Comparison of ENCODE assay signal across 18 cellular contexts in genomic region chr6:152135755-152136448, GRCh38.
DNase-seq lines count a peak whose midpoint lies in the region; ATAC-seq and TF ChIP-seq lines count a peak whose summit lies in the region.
"Had no signal": no experiment of that assay in that cellular context is flagged by ENCODE, and none has a peak within 500 bp of the region (broad histone marks: within the 10 kb centered on the region; RNA-seq: fewer than 3 reads in every experiment).

No MANE protein-coding gene starts in this region.

- no peaks in the 10 kb centered on the region for H3K27me3 ChIP-seq in CD4-positive, CD25-positive, alpha-beta regulatory T cell (ENCODE audit: control insufficient read depth, insufficient read depth, low read length)
- H3K27me3 ChIP-seq in endocrine pancreas (ENCODE audit: control insufficient read depth, insufficient read depth, low read length): no peaks in the 10 kb centered on the region
- no peaks in the 10 kb centered on the region for H3K27me3 ChIP-seq in endodermal cell (ENCODE audit: control insufficient read depth, insufficient read depth, low read length, poor library complexity, severe bottlenecking)
- H3K27me3 ChIP-seq: cardiac muscle cell, heart left ventricle had no signal

- WGBS in endodermal cell (ENCODE audit: insufficient coverage in 1 of 2, insufficient read length in 1 of 2), 2 experiments: 92 to 94% methylated on average over 8 of the region's 8 CpGs

- no peak overlapping the region for H3K4me3 Mint-ChIP-seq in CD4-positive, CD25-positive, alpha-beta regulatory T cell
- H3K4me3 Mint-ChIP-seq in endodermal cell: no peak overlapping the region
- H3K4me3 Mint-ChIP-seq: activated CD4-positive, alpha-beta T cell treated with anti-CD3 and anti-CD28 coated beads, Interleukin-2, amount 10 ng/mL, durations not matched to agents 24 days and 14 days; activated T-cell treated with anti-CD3 and anti-CD28 coated beads, Interleukin-2, amount 50 U/mL, for 24 hours; mesothelial cell of epicardium had no signal

- peak overlapping the region; percentile 55 to 92 (median 59) for H3K27ac Mint-ChIP-seq in CD4-positive, CD25-positive, alpha-beta regulatory T cell
- H3K27ac Mint-ChIP-seq in endodermal cell: no peak overlapping the region
- H3K27ac Mint-ChIP-seq: activated CD4-positive, alpha-beta T cell treated with anti-CD3 and anti-CD28 coated beads, Interleukin-2, amount 10 ng/mL, durations not matched to agents 24 days and 14 days; mesothelial cell of epicardium had no signal

- H3K4me3 ChIP-seq in CD4-positive, CD25-positive, alpha-beta regulatory T cell (ENCODE audit: low read depth, low read length): no peak overlapping the region
- peak overlapping the region; percentile 7 for H3K4me3 ChIP-seq in endocrine pancreas (ENCODE audit: control insufficient read depth, insufficient read depth, low read length)
- no peak overlapping the region for H3K4me3 ChIP-seq in endodermal cell (ENCODE audit: low read length)
- H3K4me3 ChIP-seq: cardiac muscle cell, heart left ventricle, SK-N-MC had no signal

- DNase-seq in CD4-positive, CD25-positive, alpha-beta regulatory T cell: no peak
- DNase-seq in DMS53 treated with DMSO at 0.1 percent for 48 hours (lab: John Stamatoyannopoulos, UW; ENCODE audit: unreplicated experiment) (peak; percentile 94), NCI-H345 treated with DMSO at 0.1 percent for 48 hours (lab: John Stamatoyannopoulos, UW; ENCODE audit: unreplicated experiment) (peak; percentile 49), endodermal cell (no peak)
- no peak for DNase-seq in activated CD8-positive, alpha-beta memory T cell treated with anti-CD3 and anti-CD28 coated beads for 24 hours
- DNase-seq: activated CD4-positive, alpha-beta T cell treated with anti-CD3 and anti-CD28 coated beads, Interleukin-2, amount 10 ng/mL, durations not matched to agents 24 days and 14 days; activated T-cell treated with anti-CD3 and anti-CD28 coated beads, Interleukin-2, amount 50 U/mL, for 24 hours; DMS 273 treated with DMSO at 0.1 percent for 48 hours; HCEC 1CT; heart left ventricle; NCI-H2171; stimulated activated CD4-positive, alpha-beta T cell treated with anti-CD3 and anti-CD28 coated beads, Interleukin-4, amount 100 ng/mL, for 4 hours had no signal

- no peaks in the 10 kb centered on the region for H3K9me3 Mint-ChIP-seq in CD4-positive, CD25-positive, alpha-beta regulatory T cell
- H3K9me3 Mint-ChIP-seq in endodermal cell: no peaks in the 10 kb centered on the region
- H3K9me3 Mint-ChIP-seq: activated CD4-positive, alpha-beta T cell treated with anti-CD3 and anti-CD28 coated beads, Interleukin-2, amount 10 ng/mL, durations not matched to agents 24 days and 14 days; activated T-cell treated with anti-CD3 and anti-CD28 coated beads, Interleukin-2, amount 50 U/mL, for 24 hours; mesothelial cell of epicardium had no signal

- no peaks in the 10 kb centered on the region for H3K4me1 ChIP-seq in CD4-positive, CD25-positive, alpha-beta regulatory T cell (ENCODE audit: control insufficient read depth, insufficient read depth, low read length, poor library complexity, severe bottlenecking)
- H3K4me1 ChIP-seq in endocrine pancreas (ENCODE audit: control insufficient read depth, insufficient read depth, low read length): peaks cover 7% of the 10 kb centered on the region
- no peaks in the 10 kb centered on the region for H3K4me1 ChIP-seq in endodermal cell (ENCODE audit: control insufficient read depth, insufficient read depth, low read length)

- H3K36me3 Mint-ChIP-seq in CD4-positive, CD25-positive, alpha-beta regulatory T cell: peaks cover 70% of the 10 kb centered on the region
- peaks cover 2% of the 10 kb centered on the region for H3K36me3 Mint-ChIP-seq in endodermal cell (ENCODE audit: low read depth)

- ATAC-seq in CD4-positive, CD25-positive, alpha-beta regulatory T cell (ENCODE audit: low read depth in 2 of 2): no peak
- ATAC-seq in HG03469 (IDR thresholded peaks at IDR 0.05; ENCODE audit: unreplicated experiment): no peak
- no peak for ATAC-seq in HG03457 (IDR thresholded peaks at IDR 0.05; ENCODE audit: unreplicated experiment)

- no peak overlapping the region for H3K27ac ChIP-seq in CD4-positive, CD25-positive, alpha-beta regulatory T cell (ENCODE audit: insufficient read depth, low read length, poor library complexity, severe bottlenecking)
- no peak overlapping the region for H3K27ac ChIP-seq in endodermal cell (ENCODE audit: low read depth, low read length)
- H3K27ac ChIP-seq: cardiac muscle cell, heart left ventricle, SK-N-MC had no signal

- TF ChIP-seq CTCF in endodermal cell (conservative IDR thresholded peaks at IDR 0.05): no peak

- H3K36me3 ChIP-seq in CD4-positive, CD25-positive, alpha-beta regulatory T cell (ENCODE audit: control insufficient read depth, insufficient read depth, low read length): peaks cover 94% of the 10 kb centered on the region
- H3K36me3 ChIP-seq in endocrine pancreas (ENCODE audit: control insufficient read depth, insufficient read depth, low read length) (peaks cover 6% of the 10 kb centered on the region), endodermal cell (ENCODE audit: control insufficient read depth, insufficient read depth, low read length) (no peaks in the 10 kb centered on the region)

- no peaks in the 10 kb centered on the region for H3K9me3 ChIP-seq in CD4-positive, CD25-positive, alpha-beta regulatory T cell (ENCODE audit: control insufficient read depth in 2 of 2, low read length in 2 of 2)
- H3K9me3 ChIP-seq in endocrine pancreas (ENCODE audit: control insufficient read depth, low read length): no peaks in the 10 kb centered on the region
- no peaks in the 10 kb centered on the region for H3K9me3 ChIP-seq in endodermal cell (ENCODE audit: control insufficient read depth, low read length)
- H3K9me3 ChIP-seq: heart left ventricle had no signal

- peaks cover 0 to 9% (median 0%) of the 10 kb centered on the region in 4 donors for H3K4me1 Mint-ChIP-seq in CD4-positive, CD25-positive, alpha-beta regulatory T cell
- no peaks in the 10 kb centered on the region for H3K4me1 Mint-ChIP-seq in endodermal cell
- H3K4me1 Mint-ChIP-seq: activated CD4-positive, alpha-beta T cell treated with anti-CD3 and anti-CD28 coated beads, Interleukin-2, amount 10 ng/mL, durations not matched to agents 24 days and 14 days; mesothelial cell of epicardium had no signal

- H3K27me3 Mint-ChIP-seq in CD4-positive, CD25-positive, alpha-beta regulatory T cell: no peaks in the 10 kb centered on the region
- no peaks in the 10 kb centered on the region for H3K27me3 Mint-ChIP-seq in endodermal cell (ENCODE audit: insufficient read depth)
- H3K27me3 Mint-ChIP-seq: activated CD4-positive, alpha-beta T cell treated with anti-CD3 and anti-CD28 coated beads, Interleukin-2, amount 10 ng/mL, durations not matched to agents 24 days and 14 days; activated T-cell treated with anti-CD3 and anti-CD28 coated beads, Interleukin-2, amount 50 U/mL, for 24 hours had no signal

- no peak overlapping the region for H3K9ac ChIP-seq in endocrine pancreas (ENCODE audit: control insufficient read depth, insufficient read depth, low read length)
- no peak overlapping the region for H3K9ac ChIP-seq in endodermal cell (ENCODE audit: extremely low read depth, low read length, poor library complexity, severe bottlenecking)

Comparison
In these comparisons a context has a peak if more than half of its experiments do, and no peak if none do; other contexts are left out.
1. DNase-seq: peak in DMS53 treated with DMSO at 0.1 percent for 48 hours (single experiment) and NCI-H345 treated with DMSO at 0.1 percent for 48 hours (single experiment); none in CD4-positive, CD25-positive, alpha-beta regulatory T cell (0 of 3), endodermal cell (single experiment) and activated CD8-positive, alpha-beta memory T cell treated with anti-CD3 and anti-CD28 coated beads for 24 hours (single experiment).